Comparison of ENCODE assay signal across 8 cellular contexts in genomic region chr1:151838491-151839412, GRCh38. TPM values are rescaled to one million over a fixed set of nuclear protein-coding genes. Genes with fewer than 3 reads are reported as not detected.
DNase-seq lines count a peak whose midpoint lies in the region; ATAC-seq, FAIRE-seq and TF ChIP-seq lines count a peak whose summit lies in the region.

No MANE protein-coding gene starts in this region.

- H3K36me3 ChIP-seq in RWPE2 (ENCODE audit: low read depth) (no peaks in the 10 kb centered on the region), esophagus muscularis mucosa (no peaks in the 10 kb centered on the region), pancreas (no peaks in the 10 kb centered on the region)

- ATAC-seq in RWPE2 (ENCODE audit: low read depth) (no peak), pancreas (no peak), GM18870 (IDR thresholded peaks at IDR 0.05; ENCODE audit: unreplicated experiment) (no peak), HG03175 (IDR thresholded peaks at IDR 0.05; ENCODE audit: unreplicated experiment) (no peak)

- H3K27ac ChIP-seq in RWPE2 (ENCODE audit: poor library complexity, severe bottlenecking), result peak overlapping the region; percentile 75
- H3K27ac ChIP-seq in esophagus muscularis mucosa (replicated peaks in 1 of 4), result peak overlapping the region in 1 of 4 donors; percentile 26
- H3K27ac ChIP-seq in pancreas, result peak overlapping the region; percentile 93 to 98 (median 95)

- no peak for FAIRE-seq in pancreas (lab: Jason Lieb, UNC)

- H3K27me3 ChIP-seq in RWPE2 (ENCODE audit: insufficient read depth, poor library complexity, severe bottlenecking), result no peaks in the 10 kb centered on the region
- H3K27me3 ChIP-seq in esophagus muscularis mucosa, result peaks cover 8 to 68% (median 21%) of the 10 kb centered on the region in 4 donors
- no peaks in the 10 kb centered on the region for H3K27me3 ChIP-seq in pancreas

- TF ChIP-seq CTCF in RWPE2 (IDR thresholded peaks at IDR 0.05; ENCODE audit: poor library complexity, severe bottlenecking) (no peak), esophagus muscularis mucosa (IDR thresholded peaks at IDR 0.05) (no peak), pancreas (IDR thresholded peaks at IDR 0.05) (no peak)

- no peak overlapping the region for H3K4me3 ChIP-seq in RWPE2 (ENCODE audit: severe bottlenecking)
- H3K4me3 ChIP-seq in esophagus muscularis mucosa, result peak overlapping the region; percentile 56 to 65 (median 56)
- H3K4me3 ChIP-seq in pancreas, result peak overlapping the region in 2 of 4 donors; percentile 43 to 47

- intact Hi-C loops in esophagus muscularis mucosa (cut with DNase I) (loop anchor here (10.0 kb wide), 1 partner anchor 74 kb away; the partner anchor contains the start of gene MRPL9), pancreas (cut with DNase I) (no loop called here)

- H3K4me1 ChIP-seq in RWPE2 (ENCODE audit: insufficient read depth, poor library complexity, severe bottlenecking), result peaks cover 36% of the 10 kb centered on the region
- peaks cover 22 to 33% (median 31%) of the 10 kb centered on the region in 4 donors for H3K4me1 ChIP-seq in esophagus muscularis mucosa
- peaks cover 29 to 37% (median 37%) of the 10 kb centered on the region in 3 donors for H3K4me1 ChIP-seq in pancreas

- 28% methylated on average over 31 of the region's 93 CpGs for WGBS in esophagus muscularis mucosa
- 61 to 68% methylated on average over 90 to 93 of the region's 93 CpGs for WGBS in pancreas, 2 donors

- H3K9me3 ChIP-seq in RWPE2 (ENCODE audit: severe bottlenecking), result no peaks in the 10 kb centered on the region
- H3K9me3 ChIP-seq in esophagus muscularis mucosa, result no peaks in the 10 kb centered on the region
- H3K9me3 ChIP-seq in pancreas, result no peaks in the 10 kb centered on the region

- no peak for TF ChIP-seq POLR2A in esophagus muscularis mucosa (IDR thresholded peaks at IDR 0.05; ENCODE audit: low read depth)

- TF ChIP-seq EP300 in esophagus muscularis mucosa (IDR thresholded peaks at IDR 0.05), result no peak

- DNase-seq in DMS53 treated with DMSO at 0.1 percent for 48 hours (lab: John Stamatoyannopoulos, UW; ENCODE audit: unreplicated experiment), result peak; percentile 61
- DNase-seq in RWPE2 (ENCODE audit: low spot score), result no peak
- no peak for DNase-seq in esophagus muscularis mucosa (ENCODE audit: extremely low spot score)
- DNase-seq in pancreas, result peak in 2 of 6 donors; percentile 43 to 59
- no peak for DNase-seq in NCI-H187 (lab: John Stamatoyannopoulos, UW)
- no peak for DNase-seq in GM19240 (ENCODE audit: insufficient read length, low spot score)

RNA-seq across cellular contexts. Expression of gene C2CD4D, which starts 0.9 kb away (rescaled TPM):
- total RNA-seq in esophagus muscularis mucosa (not detected), pancreas (1 to 10 TPM in 1 of 6 donors, under 1 TPM in 5; 0.35 to 1.2 (median 0.59) TPM)
- polyA plus RNA-seq in pancreas, result under 1 TPM; 0.40 to 0.68 TPM

RNA-seq across cellular contexts. Expression of gene RORC, which starts 7.2 kb away (rescaled TPM):
- total RNA-seq in esophagus muscularis mucosa, result under 1 TPM in 2 of 4 donors, not detected in 2; 0.11 to 0.17 TPM
- total RNA-seq in pancreas, result 10 to 100 TPM; 11.9 to 28.8 (median 23.1) TPM
- 10 to 100 TPM; 17.1 to 36.7 TPM for polyA plus RNA-seq in pancreas

RNA-seq across cellular contexts. Expression of gene THEM5, which starts 14.8 kb away (rescaled TPM):
- total RNA-seq in esophagus muscularis mucosa, result not detected
- total RNA-seq in pancreas, result under 1 TPM in 1 of 6 donors, not detected in 5; 0.17 TPM
- polyA plus RNA-seq in pancreas, result not detected

RNA-seq across cellular contexts. Expression of gene LINGO4, which starts 33.5 kb away (rescaled TPM):
- total RNA-seq in esophagus muscularis mucosa (not detected), pancreas (under 1 TPM; 0.15 to 0.52 (median 0.26) TPM)
- under 1 TPM; 0.27 to 0.89 TPM for polyA plus RNA-seq in pancreas

RNA-seq across cellular contexts. Expression of gene TDRKH, which starts 48.5 kb away (rescaled TPM):
- total RNA-seq in esophagus muscularis mucosa (1 to 10 TPM; 4.0 to 8.7 (median 6.1) TPM), pancreas (1 to 10 TPM; 2.6 to 7.5 (median 4.1) TPM)
- 1 to 10 TPM; 2.6 to 4.2 TPM for polyA plus RNA-seq in pancreas

Comparison
In these comparisons a context has a peak if more than half of its experiments do, and no peak if none do; other contexts are left out.
1. RNA of gene RORC, which starts 7.2 kb away (total RNA-seq): 11.9 to 28.8 TPM in pancreas; 0.11 to 0.17 TPM in esophagus muscularis mucosa; every median in the first group is over 10 times any median in the second.